Comparison of ENCODE assay signal across 19 cellular contexts in genomic region chr3:12656193-12656592, GRCh38. TPM values are rescaled to one million over a fixed set of nuclear protein-coding genes. Genes with fewer than 3 reads are reported as not detected.
DNase-seq lines count a peak whose midpoint lies in the region; ATAC-seq, FAIRE-seq and TF ChIP-seq lines count a peak whose summit lies in the region.
"Had no signal": no experiment of that assay in that cellular context is flagged by ENCODE, and none has a peak within 500 bp of the region (broad histone marks: within the 10 kb centered on the region; RNA-seq: fewer than 3 reads in every experiment).

No MANE protein-coding gene starts in this region.

- H4K20me1 ChIP-seq in K562 (replicated peaks; ENCODE audit: control insufficient read depth, insufficient read depth, low read length), result peaks cover 32% of the 10 kb centered on the region

- H3K9me3 ChIP-seq in K562 (replicated peaks; ENCODE audit: control insufficient read depth, insufficient read depth, low read depth, low read length) (no peaks in the 10 kb centered on the region), body of pancreas (no peaks in the 10 kb centered on the region), sigmoid colon (no peaks in the 10 kb centered on the region)

- TF ChIP-seq POLR2A in K562 (conservative IDR thresholded peaks at IDR 0.05) (no peak), body of pancreas (IDR thresholded peaks at IDR 0.05) (no peak), lower leg skin (IDR thresholded peaks at IDR 0.05) (no peak), sigmoid colon (IDR thresholded peaks at IDR 0.05) (no peak)

- peaks cover 96% of the 10 kb centered on the region for H3K79me2 ChIP-seq in K562 (ENCODE audit: control insufficient read depth, insufficient read depth, low read length)

- TF ChIP-seq CTCF in natural killer cell (IDR thresholded peaks at IDR 0.05), result no peak
- no peak for TF ChIP-seq CTCF in K562 (IDR thresholded peaks at IDR 0.05 in 2 of 3, conservative IDR thresholded peaks at IDR 0.05 in 1 of 3; ENCODE audit: insufficient read depth in 2 of 3, low read depth in 1 of 3, low read length in 3 of 3)
- no peak for TF ChIP-seq CTCF in body of pancreas (IDR thresholded peaks at IDR 0.05)
- no peak for TF ChIP-seq CTCF in lower leg skin (IDR thresholded peaks at IDR 0.05)
- no peak for TF ChIP-seq CTCF in sigmoid colon (IDR thresholded peaks at IDR 0.05)

- H3K27ac ChIP-seq in K562 (ENCODE audit: extremely low read depth, low read depth, low read length), result no peak overlapping the region
- no peak overlapping the region for H3K27ac ChIP-seq in body of pancreas
- no peak overlapping the region for H3K27ac ChIP-seq in sigmoid colon

- H3K9me3 Mint-ChIP-seq in natural killer cell, result no peaks in the 10 kb centered on the region
- H3K9me3 Mint-ChIP-seq in natural killer cell treated with Interleukin-12 subunit alpha and Interleukin-12 subunit beta and Interleukin-15 and Interleukin-18, amount 100 ng/mL, for 72 hours, result no peaks in the 10 kb centered on the region
- H3K9me3 Mint-ChIP-seq: activated naive CD4-positive, alpha-beta T cell treated with anti-CD3 and anti-CD28 coated beads, Interleukin-2, amount 50 U/mL, for 24 hours; stimulated activated naive B cell treated with anti-CD40 and anti-IgM and Interleukin-4, amounts not matched to agents 10 μg/mL and 1 μg/mL and 100 μg/mL, for 72 hours; T-cell had no signal

- no peaks in the 10 kb centered on the region for H3K36me3 Mint-ChIP-seq in natural killer cell
- no peaks in the 10 kb centered on the region for H3K36me3 Mint-ChIP-seq in natural killer cell treated with Interleukin-12 subunit alpha and Interleukin-12 subunit beta and Interleukin-15 and Interleukin-18, amount 100 ng/mL, for 72 hours

- no peak overlapping the region for H3K4me3 Mint-ChIP-seq in natural killer cell
- H3K4me3 Mint-ChIP-seq in natural killer cell treated with Interleukin-12 subunit alpha and Interleukin-12 subunit beta and Interleukin-15 and Interleukin-18, amount 100 ng/mL, for 72 hours, result no peak overlapping the region
- H3K4me3 Mint-ChIP-seq: activated naive CD4-positive, alpha-beta T cell treated with anti-CD3 and anti-CD28 coated beads, Interleukin-2, amount 50 U/mL, for 24 hours; stimulated activated naive B cell treated with anti-CD40 and anti-IgM and Interleukin-4, amounts not matched to agents 10 μg/mL and 1 μg/mL and 100 μg/mL, for 72 hours; T-cell had no signal

- peaks cover 14% of the 10 kb centered on the region for H3K36me3 ChIP-seq in K562 (ENCODE audit: control insufficient read depth, insufficient read depth, low read length)
- H3K36me3 ChIP-seq in body of pancreas (replicated peaks in 1 of 2; ENCODE audit: insufficient read depth in 1 of 2, low read depth in 2 of 2), result no peaks in the 10 kb centered on the region
- H3K36me3 ChIP-seq in sigmoid colon, result no peaks in the 10 kb centered on the region

- peaks cover 47 to 59% of the 10 kb centered on the region in 2 donors for H3K4me1 Mint-ChIP-seq in natural killer cell
- H3K4me1 Mint-ChIP-seq in natural killer cell treated with Interleukin-12 subunit alpha and Interleukin-12 subunit beta and Interleukin-15 and Interleukin-18, amount 100 ng/mL, for 72 hours (ENCODE audit: low read depth in 2 of 2), result peaks cover 46 to 47% of the 10 kb centered on the region in 2 donors

- no peak overlapping the region for H2AFZ ChIP-seq in K562 (ENCODE audit: low read depth, low read length)

- POLR2A ChIA-PET in K562 (lab: Yijun Ruan, JAX), result no interaction called here

- in situ Hi-C loops in K562 (cut with MboI), result no loop called here

- TF ChIP-seq RAD21 in K562 (CRISPR knock-in tag; conservative IDR thresholded peaks at IDR 0.05 in 1 of 2, IDR thresholded peaks at IDR 0.05 in 1 of 2), result no peak

- DNase-seq in natural killer cell (no peak), K562 (ENCODE audit: extremely low read depth in 1 of 4, low spot score in 3 of 4) (no peak), myocyte (ENCODE audit: low read depth) (peak; percentile 44), body of pancreas (no peak), globus pallidus (ENCODE audit: low spot score) (no peak), lower leg skin (ENCODE audit: low spot score in 2 of 2) (no peak), sigmoid colon (no peak)
- no peak for DNase-seq in natural killer cell treated with Interleukin-12 subunit alpha and Interleukin-12 subunit beta and Interleukin-15 and Interleukin-18, amount 100 ng/mL, for 72 hours (ENCODE audit: low spot score)
- DNase-seq: activated CD4-positive, alpha-beta T cell treated with anti-CD3 and anti-CD28 coated beads, Interleukin-2, amount 50 U/mL, for 1 hour; cortex of kidney; DMS79 treated with DMSO at 0.1 percent for 48 hours; kidney; NCI-H510A treated with DMSO at 0.1 percent for 48 hours; retina; SHP77 treated with DMSO at 0.1 percent for 48 hours; stimulated activated naive B cell treated with anti-CD40 and anti-IgM and Interleukin-4, amounts not matched to agents 10 μg/mL and 1 μg/mL and 100 μg/mL, for 72 hours; T-cell had no signal

- H3K27me3 Mint-ChIP-seq in natural killer cell (ENCODE audit: low read depth in 2 of 2), result no peaks in the 10 kb centered on the region
- H3K27me3 Mint-ChIP-seq in natural killer cell treated with Interleukin-12 subunit alpha and Interleukin-12 subunit beta and Interleukin-15 and Interleukin-18, amount 100 ng/mL, for 72 hours, result no peaks in the 10 kb centered on the region
- H3K27me3 Mint-ChIP-seq: activated naive CD4-positive, alpha-beta T cell treated with anti-CD3 and anti-CD28 coated beads, Interleukin-2, amount 50 U/mL, for 24 hours; stimulated activated naive B cell treated with anti-CD40 and anti-IgM and Interleukin-4, amounts not matched to agents 10 μg/mL and 1 μg/mL and 100 μg/mL, for 72 hours; T-cell had no signal

- no peak for ATAC-seq in natural killer cell
- ATAC-seq in natural killer cell treated with Interleukin-12 subunit alpha and Interleukin-12 subunit beta and Interleukin-15 and Interleukin-18, amount 100 ng/mL, for 72 hours, result no peak
- ATAC-seq in K562, result peak; percentile 44
- ATAC-seq in body of pancreas, result no peak
- ATAC-seq: T-cell had no signal

- CTCF ChIA-PET in K562 (lab: Yijun Ruan, JAX; ENCODE audit: low intra/inter-chr PET ratio), result no interaction called here

- H3K27me3 ChIP-seq in K562 (ENCODE audit: control insufficient read depth in 2 of 2, insufficient read depth in 2 of 2, low read length in 2 of 2) (no peaks in the 10 kb centered on the region), body of pancreas (no peaks in the 10 kb centered on the region), sigmoid colon (no peaks in the 10 kb centered on the region)

- H3K4me1 ChIP-seq in K562 (replicated peaks in 1 of 2; ENCODE audit: control insufficient read depth in 2 of 2, insufficient read depth in 2 of 2, low read length in 2 of 2) (peaks cover 26 to 40% of the 10 kb centered on the region in 2 experiments), body of pancreas (peaks cover 52% of the 10 kb centered on the region), sigmoid colon (peaks cover 0 to 82% (median 71%) of the 10 kb centered on the region in 4 donors)

- BruUV-seq in K562 (replicated peaks; lab: Mats Ljungman, UMichigan), result TSS peak; percentile 2

- H3K9ac ChIP-seq in K562 (ENCODE audit: insufficient read depth in 1 of 2, low read depth in 2 of 2, low read length in 2 of 2), result no peak overlapping the region

- intact Hi-C loops in natural killer cell (cut with micrococcal nuclease), result no loop called here
- intact Hi-C loops in K562 (cut with micrococcal nuclease), result no loop called here
- intact Hi-C loops in body of pancreas (cut with DNase I), result no loop called here
- intact Hi-C loops in lower leg skin (cut with DNase I; ENCODE audit: low total_unique reads), result no loop called here
- intact Hi-C loops in sigmoid colon (cut with DNase I), result no loop called here

- no peak for TF ChIP-seq EP300 in K562 (IDR thresholded peaks at IDR 0.05; ENCODE audit: low read length)
- TF ChIP-seq EP300 in sigmoid colon (IDR thresholded peaks at IDR 0.05), result no peak

- H3K4me2 ChIP-seq in K562 (ENCODE audit: insufficient read depth, low read length), result no peak overlapping the region

- H3K4me3 ChIP-seq in K562 (no peak overlapping the region), body of pancreas (no peak overlapping the region), lower leg skin (ENCODE audit: low read depth, poor library complexity, severe bottlenecking) (no peak overlapping the region), sigmoid colon (no peak overlapping the region)

- peaks cover 10% of the 10 kb centered on the region for H3K9me1 ChIP-seq in K562 (ENCODE audit: control insufficient read depth, insufficient read depth, low read length)

- no peak for FAIRE-seq in K562 (lab: Jason Lieb, UNC)
- FAIRE-seq: endothelial cell of umbilical vein, kidney had no signal

- peak overlapping the region; percentile 33 to 47 for H3K27ac Mint-ChIP-seq in natural killer cell
- no peak overlapping the region for H3K27ac Mint-ChIP-seq in natural killer cell treated with Interleukin-12 subunit alpha and Interleukin-12 subunit beta and Interleukin-15 and Interleukin-18, amount 100 ng/mL, for 72 hours
- H3K27ac Mint-ChIP-seq: activated naive CD4-positive, alpha-beta T cell treated with anti-CD3 and anti-CD28 coated beads, Interleukin-2, amount 50 U/mL, for 24 hours; T-cell had no signal

RNA-seq across cellular contexts. Expression of gene RAF1, which starts 7.7 kb away (rescaled TPM):
- total RNA-seq in natural killer cell (100 to 1,000 TPM; 142 to 168 (median 156) TPM), K562 (2014; rRNA removed) (74.5 and 104 TPM in 2 replicates), K562 (2014; rRNA removed; fragmentation: Illumina TruSeq; extraction: Trizol) (91.4 and 95.2 TPM in 2 replicates), K562 (2015; rRNA removed; fragmentation: Illumina TruSeq; extraction: Trizol) (92.6 and 97.5 TPM in 2 replicates), K562 (2021) (78.3 and 83.2 TPM in 2 replicates), myocyte (122 and 131 TPM in 2 replicates), body of pancreas (10 to 100 TPM; 52.1 to 53.7 TPM), lower leg skin (100 to 1,000 TPM; 126 to 140 (median 131) TPM), sigmoid colon (100 to 1,000 TPM in 1 of 4 donors, 10 to 100 TPM in 3; 83.8 to 101 (median 95.1) TPM)
- total RNA-seq in natural killer cell treated with Interleukin-12 subunit alpha and Interleukin-12 subunit beta and Interleukin-15 and Interleukin-18, amount 100 ng/mL, for 72 hours, result 100 to 1,000 TPM; 122 to 155 TPM
- 242 and 294 TPM in 2 replicates for total RNA-seq in K562 (2011; cell fraction: chromatin; rRNA removed; ENCODE audit: low replicate concordance)
- 149 and 152 TPM in 2 replicates for total RNA-seq in K562 (2011; cell fraction: nucleolus; rRNA removed)
- total RNA-seq in K562 (2011; cell fraction: nucleoplasm; rRNA removed), result 183 and 224 TPM in 2 replicates
- polyA plus RNA-seq in K562 (2011; rRNA removed) (155 and 183 TPM in 2 replicates), K562 (2014; fragmentation: Illumina TruSeq; extraction: Trizol) (95.5 and 106 TPM in 2 replicates), K562 (2014; fragmentation: Nextera tagmentation; extraction: Ambion mirVana) (10 to 100 TPM; 28.0 to 32.3 TPM), K562 (2014; rRNA removed) (85.6 and 96.8 TPM in 2 replicates), sigmoid colon (10 to 100 TPM; 45.0 to 62.0 (median 56.0) TPM)
- 124 and 134 TPM in 2 replicates for polyA plus RNA-seq in K562 (2011; cell fraction: cytosol; rRNA removed)
- 176 and 181 TPM in 2 replicates for polyA plus RNA-seq in K562 (2011; cell fraction: nucleus; rRNA removed)
- polyA plus RNA-seq in K562 (2012), result 61.9 and 70.8 TPM in 2 replicates
- 208 and 239 TPM in 2 replicates for polyA minus RNA-seq in K562 (2011; rRNA and poly(A)+ RNA removed)
- polyA minus RNA-seq in K562 (2011; cell fraction: cytosol; rRNA and poly(A)+ RNA removed), result 66.7 and 92.6 TPM in 2 replicates
- 109 and 169 TPM in 2 replicates for polyA minus RNA-seq in K562 (2011; cell fraction: nucleus; rRNA and poly(A)+ RNA removed)
- polyA plus RNA-seq in myocyte (2012), result 74.2 TPM

Comparison
In these comparisons a context has a peak if more than half of its experiments do, and no peak if none do; other contexts are left out.
1. H3K27ac Mint-ChIP-seq: peak in natural killer cell (2 of 2); none in natural killer cell treated with Interleukin-12 subunit alpha and Interleukin-12 subunit beta and Interleukin-15 and Interleukin-18, amount 100 ng/mL, for 72 hours (0 of 2).